In genomic region chr20:46253391-46253790, GRCh38 we compare ENCODE assay signal across 11 cellular contexts. TPM values are rescaled to one million over a fixed set of nuclear protein-coding genes. Genes with fewer than 3 reads are reported as not detected.
DNase-seq lines count a peak whose midpoint lies in the region; ATAC-seq and TF ChIP-seq lines count a peak whose summit lies in the region.
"Had no signal": no experiment of that assay in that cellular context is flagged by ENCODE, and none has a peak within 500 bp of the region (broad histone marks: within the 10 kb centered on the region; RNA-seq: fewer than 3 reads in every experiment).

No MANE protein-coding gene starts in this region.

- H3K27me3 ChIP-seq in breast epithelium, result peaks cover 0 to 57% of the 10 kb centered on the region in 2 donors
- peaks cover 32% of the 10 kb centered on the region for H3K27me3 ChIP-seq in CD8-positive, alpha-beta memory T cell (ENCODE audit: insufficient read depth, low read length, poor library complexity, severe bottlenecking)

- H3K4me3 Mint-ChIP-seq in MCF 10A (ENCODE audit: unreplicated experiment) (no peak overlapping the region), glutamatergic neuron (ENCODE audit: unreplicated experiment) (no peak overlapping the region)
- no peak overlapping the region for H3K4me3 Mint-ChIP-seq in CD8-positive, alpha-beta memory T cell
- H3K4me3 Mint-ChIP-seq: stimulated activated naive B cell treated with anti-CD40 and anti-IgM and Interleukin-4, amounts not matched to agents 10 μg/mL and 1 μg/mL and 100 μg/mL, for 72 hours had no signal

- CTCF ChIA-PET in MCF 10A (lab: Yijun Ruan, JAX), result interaction anchor here (1.2 kb wide), 1 partner anchor 10 kb away, joined by 6 read pairs; no protein-coding TSS in a partner anchor
- CTCF ChIA-PET in CD8-positive, alpha-beta memory T cell (lab: Charles Lee), result no interaction called here

- no peaks in the 10 kb centered on the region for H3K9me3 ChIP-seq in breast epithelium
- no peaks in the 10 kb centered on the region for H3K9me3 ChIP-seq in CD8-positive, alpha-beta memory T cell (ENCODE audit: low read length)
- H3K9me3 ChIP-seq: HAP-1 had no signal

- no peak overlapping the region for H3K4me3 ChIP-seq in breast epithelium
- H3K4me3 ChIP-seq in CD8-positive, alpha-beta memory T cell (ENCODE audit: low read length), result no peak overlapping the region
- H3K4me3 ChIP-seq: HAP-1 had no signal

- H3K27me3 Mint-ChIP-seq in MCF 10A (ENCODE audit: insufficient read depth, unreplicated experiment) (peaks cover 28% of the 10 kb centered on the region), glutamatergic neuron (ENCODE audit: unreplicated experiment) (peaks cover 20% of the 10 kb centered on the region)
- peaks cover 35 to 56% of the 10 kb centered on the region in 2 donors for H3K27me3 Mint-ChIP-seq in CD8-positive, alpha-beta memory T cell

- H3K27ac Mint-ChIP-seq in MCF 10A (ENCODE audit: low read depth, unreplicated experiment) (no peak overlapping the region), glutamatergic neuron (ENCODE audit: unreplicated experiment) (no peak overlapping the region)
- H3K27ac Mint-ChIP-seq in CD8-positive, alpha-beta memory T cell, result no peak overlapping the region
- H3K27ac Mint-ChIP-seq: stimulated activated naive B cell treated with anti-CD40 and anti-IgM and Interleukin-4, amounts not matched to agents 10 μg/mL and 1 μg/mL and 100 μg/mL, for 72 hours had no signal

- H3K4me1 Mint-ChIP-seq in MCF 10A (ENCODE audit: insufficient read depth, unreplicated experiment), result peaks cover 11% of the 10 kb centered on the region
- H3K4me1 Mint-ChIP-seq in glutamatergic neuron (ENCODE audit: low read depth, unreplicated experiment), result peaks cover 11% of the 10 kb centered on the region
- no peaks in the 10 kb centered on the region for H3K4me1 Mint-ChIP-seq in CD8-positive, alpha-beta memory T cell
- H3K4me1 Mint-ChIP-seq: stimulated activated naive B cell treated with anti-CD40 and anti-IgM and Interleukin-4, amounts not matched to agents 10 μg/mL and 1 μg/mL and 100 μg/mL, for 72 hours had no signal

- DNase-seq in MCF 10A (ENCODE audit: unreplicated experiment) (peak; percentile 36), breast epithelium (ENCODE audit: low spot score in 2 of 2) (no peak), RKO (ENCODE audit: low spot score) (peak; percentile 18), glutamatergic neuron (peak; percentile 49), germinal center (ENCODE audit: low spot score) (no peak), NCI-H2171 (lab: John Stamatoyannopoulos, UW) (no peak)
- no peak for DNase-seq in CD8-positive, alpha-beta memory T cell
- DNase-seq: MM.1S; stimulated activated naive B cell treated with anti-CD40 and anti-IgM and Interleukin-4, amounts not matched to agents 10 μg/mL and 1 μg/mL and 100 μg/mL, for 72 hours had no signal

- POLR2A ChIA-PET in MCF 10A (lab: Yijun Ruan, JAX), result no interaction called here
- POLR2A ChIA-PET in CD8-positive, alpha-beta memory T cell (lab: Charles Lee), result no interaction called here

- H3K36me3 ChIP-seq in breast epithelium, result no peaks in the 10 kb centered on the region
- H3K36me3 ChIP-seq in CD8-positive, alpha-beta memory T cell (ENCODE audit: insufficient read depth, low read length), result no peaks in the 10 kb centered on the region
- H3K36me3 ChIP-seq: HAP-1 had no signal

- TF ChIP-seq POLR2A in breast epithelium (IDR thresholded peaks at IDR 0.05), result no peak

- peaks cover under 1% of the 10 kb centered on the region for H3K36me3 Mint-ChIP-seq in MCF 10A (ENCODE audit: insufficient read depth, unreplicated experiment)
- H3K36me3 Mint-ChIP-seq in glutamatergic neuron (ENCODE audit: unreplicated experiment), result peaks cover 5% of the 10 kb centered on the region
- H3K36me3 Mint-ChIP-seq in CD8-positive, alpha-beta memory T cell, result no peaks in the 10 kb centered on the region
- H3K36me3 Mint-ChIP-seq: stimulated activated naive B cell treated with anti-CD40 and anti-IgM and Interleukin-4, amounts not matched to agents 10 μg/mL and 1 μg/mL and 100 μg/mL, for 72 hours had no signal

- ATAC-seq in GM18861 (IDR thresholded peaks at IDR 0.05; ENCODE audit: unreplicated experiment), result no peak
- ATAC-seq: stimulated activated naive B cell treated with anti-CD40 and anti-IgM and Interleukin-4, amounts not matched to agents 10 μg/mL and 1 μg/mL and 100 μg/mL, for 72 hours had no signal

- H3K9me3 Mint-ChIP-seq in MCF 10A (ENCODE audit: unreplicated experiment) (no peaks in the 10 kb centered on the region), glutamatergic neuron (ENCODE audit: unreplicated experiment) (peaks cover 2% of the 10 kb centered on the region)
- peaks cover 0 to 2% (median 0%) of the 10 kb centered on the region in 5 donors for H3K9me3 Mint-ChIP-seq in CD8-positive, alpha-beta memory T cell
- H3K9me3 Mint-ChIP-seq: stimulated activated naive B cell treated with anti-CD40 and anti-IgM and Interleukin-4, amounts not matched to agents 10 μg/mL and 1 μg/mL and 100 μg/mL, for 72 hours had no signal

- TF ChIP-seq CTCF in MCF 10A (IDR thresholded peaks at IDR 0.05; ENCODE audit: unreplicated experiment), result no peak
- TF ChIP-seq CTCF in breast epithelium (IDR thresholded peaks at IDR 0.05), result no peak
- TF ChIP-seq CTCF in glutamatergic neuron (IDR thresholded peaks at IDR 0.05; ENCODE audit: partially characterized antibody, unreplicated experiment), result no peak

- intact Hi-C loops in MCF 10A (cut with micrococcal nuclease), result no loop called here
- intact Hi-C loops in breast epithelium (cut with DNase I; ENCODE audit: low total_unique reads), result no loop called here

- H3K27ac ChIP-seq in breast epithelium, result no peak overlapping the region
- no peak overlapping the region for H3K27ac ChIP-seq in CD8-positive, alpha-beta memory T cell (ENCODE audit: low read depth, low read length)

- no peaks in the 10 kb centered on the region for H3K4me1 ChIP-seq in breast epithelium
- H3K4me1 ChIP-seq in CD8-positive, alpha-beta memory T cell (ENCODE audit: insufficient read depth, low read length), result no peaks in the 10 kb centered on the region
- H3K4me1 ChIP-seq: HAP-1 had no signal

- no TSS peak for BruUV-seq in MCF 10A (replicated peaks; lab: Mats Ljungman, UMichigan)

RNA-seq across cellular contexts. Expression of gene CDH22, which starts 54.9 kb away (rescaled TPM):
- total RNA-seq in MCF 10A (2022), result not detected in 2 replicates
- under 1 TPM; 0.15 to 0.66 (median 0.16) TPM for total RNA-seq in breast epithelium
- total RNA-seq in glutamatergic neuron (ENCODE audit: unreplicated experiment), result 7.9 TPM
- not detected for total RNA-seq in CD8-positive, alpha-beta memory T cell
- not detected for polyA plus RNA-seq in CD8-positive, alpha-beta memory T cell

Comparison
In these comparisons a context has a peak if more than half of its experiments do, and no peak if none do; other contexts are left out.
1. DNase-seq: peak in MCF 10A (single experiment), RKO (single experiment) and glutamatergic neuron (single experiment); none in breast epithelium (0 of 2), germinal center (single experiment), NCI-H2171 (single experiment) and CD8-positive, alpha-beta memory T cell (0 of 5).